22 cellular contexts compared by ENCODE assay signal in genomic region chr1:15220825-15221431, GRCh38. TPM values are rescaled to one million over a fixed set of nuclear protein-coding genes. Genes with fewer than 3 reads are reported as not detected.
DNase-seq lines count a peak whose midpoint lies in the region; ATAC-seq and TF ChIP-seq lines count a peak whose summit lies in the region.
"Had no signal": no experiment of that assay in that cellular context is flagged by ENCODE, and none has a peak within 500 bp of the region (broad histone marks: within the 10 kb centered on the region; RNA-seq: fewer than 3 reads in every experiment).

No MANE protein-coding gene starts in this region.

- TF ChIP-seq POLR2A in Peyer's patch (IDR thresholded peaks at IDR 0.05): no peak
- no peak for TF ChIP-seq POLR2A in stomach (IDR thresholded peaks at IDR 0.05)

- no peak for TF ChIP-seq RAD21 in SK-N-SH (IDR thresholded peaks at IDR 0.05; ENCODE audit: low read length)

- H3K36me3 ChIP-seq in SK-N-SH (replicated peaks in 1 of 2; ENCODE audit: control insufficient read depth in 1 of 2, insufficient read depth in 2 of 2, low read length in 1 of 2) (peaks cover 0 to 12% of the 10 kb centered on the region in 2 experiments), Peyer's patch (peaks cover 0 to 7% (median 0%) of the 10 kb centered on the region in 3 donors), stomach (peaks cover 12 to 25% (median 18%) of the 10 kb centered on the region in 4 donors)

- DNase-seq in SK-N-SH (peak; percentile 44), Peyer's patch (peak in 2 of 3 donors; percentile 87 to 89), kidney tubule cell (ENCODE audit: low spot score) (peak; percentile 33), stomach (peak; percentile 57), amniotic stem cell (lab: John Stamatoyannopoulos, UW) (no peak)
- no peak for DNase-seq in activated CD4-positive, alpha-beta T cell treated with anti-CD3 and anti-CD28 coated beads for 48 hours
- DNase-seq: activated CD8-positive, alpha-beta T cell treated with anti-CD3 and anti-CD28 coated beads for 36 hours; activated T-cell treated with anti-CD3 and anti-CD28 coated beads for 4 hours; caudate nucleus; COR-L47; dorsolateral prefrontal cortex; head of caudate nucleus; left lung; NCI-H1436; NCI-H510A; RPMI8226; stimulated activated naive CD4-positive, alpha-beta T cell treated with Interleukin-2 at 50 U/mL for 16 hours had no signal

- H3K4me1 ChIP-seq in SK-N-SH (ENCODE audit: control insufficient read depth in 1 of 2, insufficient read depth in 2 of 2, low read depth in 1 of 2, low read length in 1 of 2) (peaks cover 0 to 26% of the 10 kb centered on the region in 2 experiments; a peak in 1 of 4 replicates), Peyer's patch (peaks cover 0 to 4% (median 0%) of the 10 kb centered on the region in 4 donors), stomach (peaks cover 0 to 69% (median 42%) of the 10 kb centered on the region in 4 donors)

- TF ChIP-seq CTCF in SK-N-SH (IDR thresholded peaks at IDR 0.05) (no peak), Peyer's patch (IDR thresholded peaks at IDR 0.05) (peak in 3 of 6 experiments; percentile 53 to 60 (median 56)), stomach (IDR thresholded peaks at IDR 0.05) (no peak)

- H3K27me3 ChIP-seq in SK-N-SH (ENCODE audit: insufficient read depth) (no peaks in the 10 kb centered on the region), Peyer's patch (no peaks in the 10 kb centered on the region), stomach (no peaks in the 10 kb centered on the region)
- H3K27me3 ChIP-seq: left lung had no signal

- H3K4me3 ChIP-seq in SK-N-SH (ENCODE audit: low read depth in 2 of 2, low read length in 1 of 2): no peak overlapping the region
- H3K4me3 ChIP-seq in Peyer's patch: no peak overlapping the region
- no peak overlapping the region for H3K4me3 ChIP-seq in stomach
- H3K4me3 ChIP-seq: dorsolateral prefrontal cortex, left lung, smooth muscle cell had no signal

- no peak for TF ChIP-seq EP300 in SK-N-SH (IDR thresholded peaks at IDR 0.05; ENCODE audit: borderline replicate concordance in 1 of 2, low read depth in 1 of 2, low read length in 1 of 2)
- no peak for TF ChIP-seq EP300 in stomach (IDR thresholded peaks at IDR 0.05)

- no peak overlapping the region for H3K4me2 ChIP-seq in SK-N-SH
- H3K4me2 ChIP-seq: smooth muscle cell had no signal

- H3K9ac ChIP-seq in SK-N-SH: no peak overlapping the region

- H3K9me2 ChIP-seq in SK-N-SH: no peaks in the 10 kb centered on the region

- ATAC-seq in SK-N-SH treated with all-trans-retinoic acid at 6 μM for 48 hours (no peak), HG02759 (IDR thresholded peaks at IDR 0.05; ENCODE audit: unreplicated experiment) (no peak)
- ATAC-seq: activated CD8-positive, alpha-beta T cell treated with anti-CD3 and anti-CD28 coated beads for 36 hours; left lung had no signal

- WGBS in SK-N-SH (ENCODE audit: low lambda C conversion rate): 92% methylated on average over 7 of the region's 7 CpGs
- WGBS in stomach, 5 donors: 48 to 60% (median 55%) methylated on average over 7 of the region's 7 CpGs

- H3K27ac ChIP-seq in SK-N-SH (ENCODE audit: low read depth in 2 of 2, low read length in 1 of 2) (peak overlapping the region in 1 of 2 experiments; percentile 11; a peak in 1 of 4 replicates), Peyer's patch (peak overlapping the region in 2 of 4 donors; percentile 32 to 49), stomach (peak overlapping the region in 2 of 5 donors; percentile 23 to 40)
- H3K27ac ChIP-seq: dorsolateral prefrontal cortex, HL-60, left lung had no signal

- no peak overlapping the region for H2AFZ ChIP-seq in SK-N-SH (ENCODE audit: low read depth)

- CTCF ChIA-PET in SK-N-SH (lab: Yijun Ruan, JAX): interaction anchor here (1.4 to 2.3 kb wide), 3 partner anchors 15 to 92 kb away, joined by 6 to 9 read pairs (median 7); no protein-coding TSS in a partner anchor

- intact Hi-C loops in stomach (cut with DNase I; ENCODE audit: low total_unique reads): no loop called here

- H3K79me2 ChIP-seq in SK-N-SH (ENCODE audit: insufficient read depth): no peaks in the 10 kb centered on the region

- POLR2A ChIA-PET in SK-N-SH (lab: Yijun Ruan, JAX): no interaction called here

- no peaks in the 10 kb centered on the region for H4K20me1 ChIP-seq in SK-N-SH (ENCODE audit: insufficient read depth)

- H3F3A ChIP-seq in SK-N-SH (replicated peaks; ENCODE audit: insufficient read depth): no peaks in the 10 kb centered on the region

- no peaks in the 10 kb centered on the region for H3K9me3 ChIP-seq in SK-N-SH
- peaks cover 0 to 4% (median 0%) of the 10 kb centered on the region in 4 donors for H3K9me3 ChIP-seq in Peyer's patch
- H3K9me3 ChIP-seq in stomach: no peaks in the 10 kb centered on the region
- H3K9me3 ChIP-seq: left lung had no signal

TF ChIP-seq in SK-N-SH, 30 proteins besides CTCF, POLR2A, EP300 and RAD21:
- no peak for TF ChIP-seq NRF1 (IDR thresholded peaks at IDR 0.05; ENCODE audit: low read depth, low read length)
- TF ChIP-seq MAX (IDR thresholded peaks at IDR 0.05; ENCODE audit: low read depth): no peak
- TF ChIP-seq ELF1 (IDR thresholded peaks at IDR 0.05): no peak
- TF ChIP-seq RXRA (IDR thresholded peaks at IDR 0.05; ENCODE audit: borderline replicate concordance, low read depth): no peak
- no peak for TF ChIP-seq USF1 (IDR thresholded peaks at IDR 0.05; ENCODE audit: borderline replicate concordance, low read depth)
- TF ChIP-seq FOXJ3 (CRISPR knock-in tag; IDR thresholded peaks at IDR 0.05): no peak
- TF ChIP-seq RCOR1 (IDR thresholded peaks at IDR 0.05; ENCODE audit: low read length): no peak

TF ChIP-seq in SK-N-SH treated with all-trans-retinoic acid at 6 μM for 48 hours, 23 proteins besides CTCF, POLR2A, EP300 and RAD21:
- TF ChIP-seq ZC3H10 (CRISPR knock-in tag; IDR thresholded peaks at IDR 0.05) (no peak), PPARA (CRISPR knock-in tag; IDR thresholded peaks at IDR 0.05; ENCODE audit: borderline replicate concordance) (no peak), GLIS3 (CRISPR knock-in tag; IDR thresholded peaks at IDR 0.05) (no peak), ZNF70 (CRISPR knock-in tag; IDR thresholded peaks at IDR 0.05) (no peak)

RNA-seq across cellular contexts. Expression of gene FHAD1, which starts 26.1 kb away (rescaled TPM):
- polyA plus RNA-seq in SK-N-SH (2012; rRNA removed) (0.48 and 0.55 TPM in 2 replicates), stomach (1 to 10 TPM in 2 of 3 donors, under 1 TPM in 1; 0.38 to 1.7 (median 1.1) TPM)
- 0.26 and 0.31 TPM in 2 replicates for polyA plus RNA-seq in SK-N-SH (2012; cell fraction: cytosol; rRNA removed)
- polyA plus RNA-seq in SK-N-SH (2012; cell fraction: nucleus; rRNA removed): 0.82 and 1.5 TPM in 2 replicates
- total RNA-seq in Peyer's patch (1 to 10 TPM in 1 of 4 donors, under 1 TPM in 1, not detected in 2; 0.95 to 1.7 TPM), stomach (1 to 10 TPM in 2 of 5 donors, under 1 TPM in 1, not detected in 2; 0.45 to 5.1 (median 2.9) TPM)
- total RNA-seq: MCF 10A, smooth muscle cell had no signal

Comparison
In these comparisons a context has a peak if more than half of its experiments do, and no peak if none do; other contexts are left out.
1. DNase-seq: peak in SK-N-SH (single experiment), Peyer's patch (2 of 3), kidney tubule cell (single experiment) and stomach (single experiment); none in activated CD4-positive, alpha-beta T cell treated with anti-CD3 and anti-CD28 coated beads for 48 hours (single experiment) and amniotic stem cell (single experiment).